In genomic region chr1:19430121-19431068, GRCh38 we compare ENCODE assay signal across 8 cellular contexts. TPM values are rescaled to one million over a fixed set of nuclear protein-coding genes. Genes with fewer than 3 reads are reported as not detected.
DNase-seq lines count a peak whose midpoint lies in the region; TF ChIP-seq lines count a peak whose summit lies in the region.

No MANE protein-coding gene starts in this region.

- H3K36me3 ChIP-seq in neural progenitor cell: no peaks in the 10 kb centered on the region

- H2AFZ ChIP-seq in neural progenitor cell (replicated peaks): no peak overlapping the region

- no peak overlapping the region for H3K27ac ChIP-seq in neural progenitor cell

- H3K27me3 Mint-ChIP-seq in neural progenitor cell (ENCODE audit: insufficient read depth, low read depth) (no peaks in the 10 kb centered on the region), CD14-positive monocyte (ENCODE audit: low read depth in 3 of 3) (no peaks in the 10 kb centered on the region)

- no peaks in the 10 kb centered on the region for H3K9me3 Mint-ChIP-seq in neural progenitor cell
- no peaks in the 10 kb centered on the region for H3K9me3 Mint-ChIP-seq in CD14-positive monocyte

- peak; percentile 50 for DNase-seq in COLO668 (lab: John Stamatoyannopoulos, UW; ENCODE audit: unreplicated experiment)
- peak; percentile 65 for DNase-seq in NCI-H2196 (lab: John Stamatoyannopoulos, UW; ENCODE audit: unreplicated experiment)
- DNase-seq in epithelial cell of esophagus (ENCODE audit: low read depth): peak; percentile 66
- no peak for DNase-seq in neural progenitor cell (ENCODE audit: low spot score)
- DNase-seq in cerebellar cortex (ENCODE audit: low spot score): no peak
- no peak for DNase-seq in NCI-H1048 (lab: John Stamatoyannopoulos, UW)
- no peak for DNase-seq in CD14-positive monocyte (ENCODE audit: low spot score)
- no peak for DNase-seq in NK-92 (lab: John Stamatoyannopoulos, UW; ENCODE audit: unreplicated experiment)

- H3K9me3 ChIP-seq in neural progenitor cell (ENCODE audit: low read depth): no peaks in the 10 kb centered on the region

- peaks cover 9% of the 10 kb centered on the region for H3K36me3 Mint-ChIP-seq in neural progenitor cell
- H3K36me3 Mint-ChIP-seq in CD14-positive monocyte: peaks cover 34 to 47% of the 10 kb centered on the region in 2 donors

- H3K4me3 Mint-ChIP-seq in neural progenitor cell (no peak overlapping the region), CD14-positive monocyte (no peak overlapping the region)

- H3K4me3 ChIP-seq in epithelial cell of esophagus (ENCODE audit: low read length) (no peak overlapping the region), neural progenitor cell (no peak overlapping the region)

- peaks cover 100% of the 10 kb centered on the region for H3K79me2 ChIP-seq in neural progenitor cell (ENCODE audit: low read depth)

- no peak for TF ChIP-seq CTCF in epithelial cell of esophagus (IDR thresholded peaks at IDR 0.05; ENCODE audit: insufficient read depth, low read depth, low read length, missing control alignments)
- TF ChIP-seq CTCF in neural progenitor cell (IDR thresholded peaks at IDR 0.05): no peak
- no peak for TF ChIP-seq CTCF in CD14-positive monocyte (IDR thresholded peaks at IDR 0.05)

- H3F3A ChIP-seq in neural progenitor cell (ENCODE audit: low read depth): no peaks in the 10 kb centered on the region

- H3K27me3 ChIP-seq in neural progenitor cell: no peaks in the 10 kb centered on the region

- H3K4me1 Mint-ChIP-seq in neural progenitor cell: peaks cover 52% of the 10 kb centered on the region
- peaks cover 50% of the 10 kb centered on the region for H3K4me1 Mint-ChIP-seq in CD14-positive monocyte

- H3K9ac ChIP-seq in neural progenitor cell: no peak overlapping the region

- intact Hi-C loops in CD14-positive monocyte (cut with micrococcal nuclease): no loop called here

- peaks cover 62% of the 10 kb centered on the region for H4K20me1 ChIP-seq in neural progenitor cell (ENCODE audit: low read depth)

- H3K4me1 ChIP-seq in neural progenitor cell: peaks cover 30% of the 10 kb centered on the region

- peak overlapping the region; percentile 18 for H3K27ac Mint-ChIP-seq in neural progenitor cell
- peak overlapping the region in 2 of 7 donors; percentile 3 to 73 for H3K27ac Mint-ChIP-seq in CD14-positive monocyte

- H3K4me2 ChIP-seq in neural progenitor cell: peak overlapping the region; percentile 39

RNA-seq across cellular contexts. Expression of gene CAPZB, which starts 54.9 kb away (rescaled TPM):
- total RNA-seq in neural progenitor cell (ENCODE audit: low replicate concordance): 134 and 198 TPM in 2 replicates
- 100 to 1,000 TPM; 407 to 504 TPM for polyA plus RNA-seq in CD14-positive monocyte

Comparison
In these comparisons a context has a peak if more than half of its experiments do, and no peak if none do; other contexts are left out.
1. DNase-seq: peak in COLO668 (single experiment), NCI-H2196 (single experiment) and epithelial cell of esophagus (single experiment); none in neural progenitor cell (single experiment), cerebellar cortex (single experiment), NCI-H1048 (single experiment), CD14-positive monocyte (single experiment) and NK-92 (single experiment).